ENCODE assay signal across 9 cellular contexts in genomic region chr1:167438171-167439138, GRCh38.
A peak's percentile ranks its signal among the peaks of the same experiment; 100 is the strongest.
DNase-seq lines count a peak whose midpoint lies in the region; ATAC-seq and TF ChIP-seq lines count a peak whose summit lies in the region.
"Had no signal": no experiment of that assay in that cellular context is flagged by ENCODE, and none has a peak within 500 bp of the region (broad histone marks: within the 10 kb centered on the region; RNA-seq: fewer than 3 reads in every experiment).

No MANE protein-coding gene starts in this region.

- no peaks in the 10 kb centered on the region for H3K36me3 ChIP-seq in SU-DHL-6 (ENCODE audit: low read length)
- no peaks in the 10 kb centered on the region for H3K36me3 ChIP-seq in body of pancreas (replicated peaks in 1 of 2; ENCODE audit: insufficient read depth in 1 of 2, low read depth in 2 of 2)

- peak overlapping the region; percentile 94 to 96 for H3K27ac Mint-ChIP-seq in effector memory CD8-positive, alpha-beta T cell
- no peak overlapping the region for H3K27ac Mint-ChIP-seq in progenitor cell of endocrine pancreas

- no peaks in the 10 kb centered on the region for H3K9me3 ChIP-seq in SU-DHL-6 (ENCODE audit: insufficient read depth, low read length)
- H3K9me3 ChIP-seq in body of pancreas = no peaks in the 10 kb centered on the region

- H3K9ac ChIP-seq in SU-DHL-6 (ENCODE audit: low read length) = peak overlapping the region; percentile 51

- no peaks in the 10 kb centered on the region for H3K79me2 ChIP-seq in SU-DHL-6 (ENCODE audit: insufficient read depth, low read length)

- H3K4me3 ChIP-seq in SU-DHL-6 (ENCODE audit: insufficient read depth, low read length, poor library complexity, severe bottlenecking) = peak overlapping the region; percentile 49
- H3K4me3 ChIP-seq in body of pancreas = no peak overlapping the region

- H3K27me3 Mint-ChIP-seq in effector memory CD8-positive, alpha-beta T cell = no peaks in the 10 kb centered on the region
- H3K27me3 Mint-ChIP-seq in progenitor cell of endocrine pancreas = peaks cover 52% of the 10 kb centered on the region

- TF ChIP-seq CTCF in SU-DHL-6 (IDR thresholded peaks at IDR 0.05; ENCODE audit: insufficient read depth, low read length, poor library complexity, severe bottlenecking) (no peak), progenitor cell of endocrine pancreas (IDR thresholded peaks at IDR 0.05; ENCODE audit: unreplicated experiment) (no peak), body of pancreas (IDR thresholded peaks at IDR 0.05) (no peak)

- H3K27me3 ChIP-seq in SU-DHL-6 (ENCODE audit: low read length) (no peaks in the 10 kb centered on the region), body of pancreas (no peaks in the 10 kb centered on the region)

- peak; percentile 55 for ATAC-seq in effector memory CD8-positive, alpha-beta T cell (replicated peaks)
- ATAC-seq in GM19395 (IDR thresholded peaks at IDR 0.05; ENCODE audit: unreplicated experiment) = no peak
- no peak for ATAC-seq in body of pancreas

- H3K4me3 Mint-ChIP-seq in effector memory CD8-positive, alpha-beta T cell = peak overlapping the region; percentile 75 to 83
- peak overlapping the region; percentile 59 for H3K4me3 Mint-ChIP-seq in progenitor cell of endocrine pancreas (ENCODE audit: low read depth)

- H3K4me1 ChIP-seq in body of pancreas = peaks cover 9% of the 10 kb centered on the region

- peaks cover 66% of the 10 kb centered on the region for H3K36me3 Mint-ChIP-seq in effector memory CD8-positive, alpha-beta T cell (ENCODE audit: insufficient read depth)
- H3K36me3 Mint-ChIP-seq in progenitor cell of endocrine pancreas (ENCODE audit: insufficient read depth) = peaks cover 1% of the 10 kb centered on the region

- peak overlapping the region; percentile 56 for H3K4me2 ChIP-seq in SU-DHL-6 (ENCODE audit: low read depth, low read length, poor library complexity, severe bottlenecking)

- peak; percentile 37 for DNase-seq in activated T-cell treated with anti-CD3 and anti-CD28 coated beads, Interleukin-2, amount 50 U/mL, for 1 hour
- DNase-seq in activated T-cell treated with anti-CD3 and anti-CD28 coated beads for 4 hours (no peak), progenitor cell of endocrine pancreas (ENCODE audit: low spot score, unreplicated experiment) (no peak), body of pancreas (no peak), iPS-NIHi11 (ENCODE audit: low spot score) (no peak)
- DNase-seq in effector memory CD8-positive, alpha-beta T cell = no peak
- DNase-seq: cerebellar nuclear complex had no signal

- intact Hi-C loops in body of pancreas (cut with DNase I) = no loop called here

- no peak for TF ChIP-seq POLR2A in body of pancreas (IDR thresholded peaks at IDR 0.05)

- H3K9me2 ChIP-seq in SU-DHL-6 (replicated peaks; ENCODE audit: insufficient read depth, low read length) = no peaks in the 10 kb centered on the region

- no peaks in the 10 kb centered on the region for H3F3A ChIP-seq in SU-DHL-6 (ENCODE audit: insufficient read depth)

- H3K27ac ChIP-seq in SU-DHL-6 (ENCODE audit: low read depth, low read length) = no peak overlapping the region
- H3K27ac ChIP-seq in body of pancreas = no peak overlapping the region

- H3K9me3 Mint-ChIP-seq in effector memory CD8-positive, alpha-beta T cell = no peaks in the 10 kb centered on the region
- peaks cover 8% of the 10 kb centered on the region for H3K9me3 Mint-ChIP-seq in progenitor cell of endocrine pancreas (ENCODE audit: low read depth)

- H2AFZ ChIP-seq in SU-DHL-6 (ENCODE audit: low read depth, low read length, severe bottlenecking) = peak overlapping the region; percentile 69

- H4K20me1 ChIP-seq in SU-DHL-6 (ENCODE audit: low read depth, low read length) = no peaks in the 10 kb centered on the region

- 67 to 70% methylated on average over 16 to 17 of the region's 17 CpGs for WGBS in body of pancreas, 2 donors

- peaks cover 68 to 73% of the 10 kb centered on the region in 2 donors for H3K4me1 Mint-ChIP-seq in effector memory CD8-positive, alpha-beta T cell (ENCODE audit: low read depth in 2 of 2)
- H3K4me1 Mint-ChIP-seq in progenitor cell of endocrine pancreas (ENCODE audit: low read depth) = no peaks in the 10 kb centered on the region
